Comparison of ENCODE assay signal across 1 cellular context in genomic region chr15:45714501-45715488, GRCh38.
A peak's percentile ranks its signal among the peaks of the same experiment; 100 is the strongest.
TF ChIP-seq lines count a peak whose summit lies in the region.

No MANE protein-coding gene starts in this region.

TF ChIP-seq in K562, 482 proteins besides CTCF, POLR2A, EP300 and RAD21 (continued from another document and continues in another):
- TF ChIP-seq CLOCK (CRISPR knock-in tag; IDR thresholded peaks at IDR 0.05; ENCODE audit: borderline replicate concordance) = no peak
- no peak for TF ChIP-seq ZNF76 (CRISPR knock-in tag; IDR thresholded peaks at IDR 0.05; ENCODE audit: borderline replicate concordance)
- TF ChIP-seq ZNF780A (CRISPR knock-in tag; IDR thresholded peaks at IDR 0.05) = no peak
- TF ChIP-seq TCFL5 (CRISPR knock-in tag; conservative IDR thresholded peaks at IDR 0.05) = no peak
- 0 out of 2 replicates have a peak, but pooled peaks have one; percentile 36 for TF ChIP-seq ARID1B (IDR thresholded peaks at IDR 0.05)
- TF ChIP-seq, protein P1, sequence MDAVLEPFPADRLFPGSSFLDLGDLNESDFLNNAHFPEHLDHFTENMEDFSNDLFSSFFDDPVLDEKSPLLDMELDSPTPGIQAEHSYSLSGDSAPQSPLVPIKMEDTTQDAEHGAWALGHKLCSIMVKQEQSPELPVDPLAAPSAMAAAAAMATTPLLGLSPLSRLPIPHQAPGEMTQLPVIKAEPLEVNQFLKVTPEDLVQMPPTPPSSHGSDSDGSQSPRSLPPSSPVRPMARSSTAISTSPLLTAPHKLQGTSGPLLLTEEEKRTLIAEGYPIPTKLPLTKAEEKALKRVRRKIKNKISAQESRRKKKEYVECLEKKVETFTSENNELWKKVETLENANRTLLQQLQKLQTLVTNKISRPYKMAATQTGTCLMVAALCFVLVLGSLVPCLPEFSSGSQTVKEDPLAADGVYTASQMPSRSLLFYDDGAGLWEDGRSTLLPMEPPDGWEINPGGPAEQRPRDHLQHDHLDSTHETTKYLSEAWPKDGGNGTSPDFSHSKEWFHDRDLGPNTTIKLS (IDR thresholded peaks at IDR 0.05; ENCODE audit: borderline replicate concordance, low read depth) = peak; percentile 26; the same call in 1 of the 2 replicates
- no peak for TF ChIP-seq FUS (optimal IDR thresholded peaks at IDR 0.05; ENCODE audit: low read depth, low read length)
- TF ChIP-seq BRF2 (IDR thresholded peaks at IDR 0.05; ENCODE audit: borderline replicate concordance, insufficient read depth, insufficient read length) = no peak
- no peak for TF ChIP-seq ZNF589 (CRISPR knock-in tag; IDR thresholded peaks at IDR 0.05; ENCODE audit: low read depth)
- no peak for TF ChIP-seq ZNF24 (IDR thresholded peaks at IDR 0.05)
- TF ChIP-seq ELK3 (CRISPR knock-in tag; IDR thresholded peaks at IDR 0.05) = no peak
- no peak for TF ChIP-seq ZNF124 (CRISPR knock-in tag; IDR thresholded peaks at IDR 0.05)
- no peak for TF ChIP-seq HNRNPL (IDR thresholded peaks at IDR 0.05; ENCODE audit: low read depth, low read length)
- TF ChIP-seq CBFA2T3 (IDR thresholded peaks at IDR 0.05) = peak; percentile 15; the same call in 1 of the 2 replicates
- no peak for TF ChIP-seq SP2 (IDR thresholded peaks at IDR 0.05; ENCODE audit: extremely low read depth, low read depth, low read length, poor library complexity, severe bottlenecking)
- peak; percentile 77 for TF ChIP-seq MGA (IDR thresholded peaks at IDR 0.05)
- no peak for TF ChIP-seq ETV5 (CRISPR knock-in tag; IDR thresholded peaks at IDR 0.05; ENCODE audit: low read depth)
- TF ChIP-seq PURB (CRISPR knock-in tag; IDR thresholded peaks at IDR 0.05; ENCODE audit: low read depth) = no peak
- TF ChIP-seq TGIF2 (CRISPR knock-in tag; IDR thresholded peaks at IDR 0.05) = no peak
- TF ChIP-seq JUN (IDR thresholded peaks at IDR 0.05; ENCODE audit: borderline replicate concordance, low read depth, low read length) = no peak
- no peak for TF ChIP-seq JUN (CRISPR knock-in tag; IDR thresholded peaks at IDR 0.05; ENCODE audit: borderline replicate concordance)
- TF ChIP-seq, protein P2, sequence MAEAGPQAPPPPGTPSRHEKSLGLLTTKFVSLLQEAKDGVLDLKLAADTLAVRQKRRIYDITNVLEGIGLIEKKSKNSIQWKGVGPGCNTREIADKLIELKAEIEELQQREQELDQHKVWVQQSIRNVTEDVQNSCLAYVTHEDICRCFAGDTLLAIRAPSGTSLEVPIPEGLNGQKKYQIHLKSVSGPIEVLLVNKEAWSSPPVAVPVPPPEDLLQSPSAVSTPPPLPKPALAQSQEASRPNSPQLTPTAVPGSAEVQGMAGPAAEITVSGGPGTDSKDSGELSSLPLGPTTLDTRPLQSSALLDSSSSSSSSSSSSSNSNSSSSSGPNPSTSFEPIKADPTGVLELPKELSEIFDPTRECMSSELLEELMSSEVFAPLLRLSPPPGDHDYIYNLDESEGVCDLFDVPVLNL (CRISPR knock-in tag; IDR thresholded peaks at IDR 0.05; ENCODE audit: low read depth) = no peak
- peak; percentile 77 for TF ChIP-seq FOSL1 (tag; conservative IDR thresholded peaks at IDR 0.05)
- peak; percentile 68; the same call in 1 of the 2 replicates for TF ChIP-seq JUND (IDR thresholded peaks at IDR 0.05; ENCODE audit: borderline replicate concordance, low read depth, low read length)
- peak; percentile 63; the same call in 2 of the 3 replicates for TF ChIP-seq JUND (tag; IDR thresholded peaks at IDR 0.05; ENCODE audit: borderline replicate concordance, low read depth, low read length)
- peak; percentile 76; the same call in 1 of the 2 replicates for TF ChIP-seq SNIP1 (IDR thresholded peaks at IDR 0.05; ENCODE audit: low read depth)
- TF ChIP-seq IRF2 (CRISPR knock-in tag; IDR thresholded peaks at IDR 0.05) = no peak
- TF ChIP-seq ZNF232 (CRISPR knock-in tag; IDR thresholded peaks at IDR 0.05) = no peak
- TF ChIP-seq, protein P3, sequence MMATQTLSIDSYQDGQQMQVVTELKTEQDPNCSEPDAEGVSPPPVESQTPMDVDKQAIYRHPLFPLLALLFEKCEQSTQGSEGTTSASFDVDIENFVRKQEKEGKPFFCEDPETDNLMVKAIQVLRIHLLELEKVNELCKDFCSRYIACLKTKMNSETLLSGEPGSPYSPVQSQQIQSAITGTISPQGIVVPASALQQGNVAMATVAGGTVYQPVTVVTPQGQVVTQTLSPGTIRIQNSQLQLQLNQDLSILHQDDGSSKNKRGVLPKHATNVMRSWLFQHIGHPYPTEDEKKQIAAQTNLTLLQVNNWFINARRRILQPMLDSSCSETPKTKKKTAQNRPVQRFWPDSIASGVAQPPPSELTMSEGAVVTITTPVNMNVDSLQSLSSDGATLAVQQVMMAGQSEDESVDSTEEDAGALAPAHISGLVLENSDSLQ (IDR thresholded peaks at IDR 0.05) = no peak
- TF ChIP-seq CBFB (CRISPR knock-in tag; IDR thresholded peaks at IDR 0.05) = no peak
- no peak for TF ChIP-seq POLR2G (IDR thresholded peaks at IDR 0.05; ENCODE audit: low read depth, low read length)
- no peak for TF ChIP-seq ZNF175 (CRISPR knock-in tag; IDR thresholded peaks at IDR 0.05; ENCODE audit: low read depth)
- no peak for TF ChIP-seq ZBTB12 (CRISPR knock-in tag; IDR thresholded peaks at IDR 0.05)
- TF ChIP-seq SMARCE1 (IDR thresholded peaks at IDR 0.05) = no peak
- TF ChIP-seq RFX5 (IDR thresholded peaks at IDR 0.05; ENCODE audit: low read depth, low read length) = no peak
- no peak for TF ChIP-seq ZC3H8 (IDR thresholded peaks at IDR 0.05)
- no peak for TF ChIP-seq PCBP1 (IDR thresholded peaks at IDR 0.05; ENCODE audit: low read depth, low read length, poor library complexity, severe bottlenecking)
- TF ChIP-seq ZNF12 (CRISPR knock-in tag; IDR thresholded peaks at IDR 0.05) = no peak
